In genomic region chr1:5485436-5485835, GRCh38 we compare ENCODE assay signal across 25 cellular contexts.
"Had no signal": no experiment of that assay in that cellular context is flagged by ENCODE, and none has a peak within 500 bp of the region (broad histone marks: within the 10 kb centered on the region; RNA-seq: fewer than 3 reads in every experiment).

No MANE protein-coding gene starts in this region.

- ATAC-seq: left ventricle myocardium superior; lower lobe of right lung; naive thymus-derived CD8-positive, alpha-beta T cell; stimulated activated effector memory CD8-positive, alpha-beta T cell treated with anti-CD3 and anti-CD28 coated beads, Interleukin-12 subunit alpha, Interleukin-12 subunit beta, amount 100 ng/mL, for 72 hours had no signal

- H3K4me3 ChIP-seq: colonic mucosa, esophagus squamous epithelium, lower lobe of right lung, pancreas, prostate gland, right atrium auricular region, smooth muscle cell, stomach, tibial artery, upper lobe of left lung had no signal

- H3K4me1 ChIP-seq: colonic mucosa, lower lobe of right lung, pancreas, prostate gland, right atrium auricular region, stomach, upper lobe of left lung had no signal

- H3K4me2 ChIP-seq: smooth muscle cell had no signal

- H3K27ac Mint-ChIP-seq: dendritic cell treated with granulocyte-macrophage colony-stimulating factor and Interleukin-4, amounts not matched to agents 40 ng/mL and 50 ng/mL, for 4 days; immature natural killer cell; nephron progenitor cell; stimulated activated effector memory CD8-positive, alpha-beta T cell treated with anti-CD3 and anti-CD28 coated beads, Interleukin-12 subunit alpha, Interleukin-12 subunit beta, amount 100 ng/mL, for 72 hours had no signal

- H3K27me3 ChIP-seq: colonic mucosa, pancreas, right atrium auricular region had no signal

- H3K4me3 Mint-ChIP-seq: dendritic cell treated with granulocyte-macrophage colony-stimulating factor and Interleukin-4, amounts not matched to agents 40 ng/mL and 50 ng/mL, for 4 days; immature natural killer cell; naive thymus-derived CD8-positive, alpha-beta T cell; nephron progenitor cell; stimulated activated effector memory CD8-positive, alpha-beta T cell treated with anti-CD3 and anti-CD28 coated beads, Interleukin-12 subunit alpha, Interleukin-12 subunit beta, amount 100 ng/mL, for 72 hours had no signal

- H3K36me3 Mint-ChIP-seq: immature natural killer cell; naive thymus-derived CD8-positive, alpha-beta T cell; stimulated activated effector memory CD8-positive, alpha-beta T cell treated with anti-CD3 and anti-CD28 coated beads, Interleukin-12 subunit alpha, Interleukin-12 subunit beta, amount 100 ng/mL, for 72 hours had no signal

- H3K36me3 ChIP-seq: colonic mucosa, esophagus squamous epithelium, lower lobe of right lung, neutrophil, pancreas, prostate gland, right atrium auricular region, stomach, tibial artery, upper lobe of left lung had no signal

- H3K27me3 Mint-ChIP-seq: dendritic cell treated with granulocyte-macrophage colony-stimulating factor and Interleukin-4, amounts not matched to agents 40 ng/mL and 50 ng/mL, for 4 days had no signal

- H3K9me3 ChIP-seq: colonic mucosa, esophagus squamous epithelium, lower lobe of right lung, neutrophil, pancreas, prostate gland, right atrium auricular region, stomach, tibial artery, upper lobe of left lung had no signal

- H3K4me1 Mint-ChIP-seq: immature natural killer cell had no signal

- DNase-seq: colonic mucosa; effector memory CD4-positive, alpha-beta T cell; esophagus squamous epithelium; foreskin melanocyte; hypothalamus; immature natural killer cell; islet precursor cell; kidney glomerular epithelial cell; left ventricle myocardium superior; lower lobe of right lung; nephron progenitor cell; stimulated activated CD4-positive, alpha-beta T cell treated with anti-CD3 and anti-CD28 coated beads, Interleukin-2, amount 100 ng/mL, for 24 hours; stimulated activated CD4-positive, alpha-beta T cell treated with anti-CD3 and anti-CD28 coated beads, Interleukin-4, amount 100 ng/mL, for 24 hours; stimulated activated naive CD4-positive, alpha-beta T cell treated with Interleukin-2 at 50 U/mL for 16 hours; stomach; tibial artery; upper lobe of left lung had no signal

- H3K9me3 Mint-ChIP-seq: dendritic cell treated with granulocyte-macrophage colony-stimulating factor and Interleukin-4, amounts not matched to agents 40 ng/mL and 50 ng/mL, for 4 days; immature natural killer cell; naive thymus-derived CD8-positive, alpha-beta T cell; nephron progenitor cell; stimulated activated effector memory CD8-positive, alpha-beta T cell treated with anti-CD3 and anti-CD28 coated beads, Interleukin-12 subunit alpha, Interleukin-12 subunit beta, amount 100 ng/mL, for 72 hours had no signal

- H3K27ac ChIP-seq: colonic mucosa, esophagus squamous epithelium, lower lobe of right lung, neutrophil, pancreas, prostate gland, right atrium auricular region, stomach, tibial artery, upper lobe of left lung had no signal
